ENCODE assay signal across 27 cellular contexts in the genomic region with DNA sequence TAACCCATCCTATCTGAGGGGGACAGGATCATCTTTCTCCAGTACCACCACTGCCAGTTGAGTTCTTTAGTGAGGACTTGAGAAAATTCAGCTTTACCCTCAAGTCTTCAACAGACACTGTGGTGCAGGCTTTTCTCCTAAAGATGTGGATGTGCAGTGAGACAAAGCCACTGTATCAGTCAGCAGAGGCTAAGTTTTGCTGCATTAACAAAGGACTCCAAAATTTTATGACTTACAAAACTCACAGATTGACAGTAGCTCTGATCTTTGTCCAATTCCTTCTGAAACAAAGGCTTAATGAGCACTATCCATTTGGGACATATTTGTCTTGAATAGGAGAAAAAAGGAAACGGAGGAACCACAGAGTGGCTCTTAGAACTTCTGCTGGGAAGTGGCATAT.
"Had no signal": no experiment of that assay in that cellular context is flagged by ENCODE, and none has a peak within 500 bp of the region (broad histone marks: within the 10 kb centered on the region; RNA-seq: fewer than 3 reads in every experiment).

No MANE protein-coding gene starts in this region.

- H3K4me3 ChIP-seq: stomach, suprapubic skin, testis, thoracic aorta, thyroid gland, tibial artery, tibial nerve, transverse colon, upper lobe of left lung, upper lobe of right lung, uterus, vagina had no signal

- ATAC-seq: stimulated activated effector memory CD8-positive, alpha-beta T cell treated with anti-CD3 and anti-CD28 coated beads, Interleukin-12 subunit alpha, Interleukin-12 subunit beta, amount 100 ng/mL, for 72 hours; stimulated activated memory B cell treated with anti-CD40 and anti-IgM and Interleukin-4, amounts not matched to agents 10 μg/mL and 1 μg/mL and 100 μg/mL, for 72 hours; stimulated activated naive B cell treated with anti-CD40 and anti-IgM and Interleukin-4, amounts not matched to agents 10 μg/mL and 1 μg/mL and 100 μg/mL, for 72 hours; stimulated activated naive CD8-positive, alpha-beta T cell treated with anti-CD3 and anti-CD28 coated beads, Interleukin-15, amount 100 ng/mL, for 72 hours; stimulated activated naive CD8-positive, alpha-beta T cell treated with anti-CD3 and anti-CD28 coated beads, Interleukin-15, Interleukin-2, amounts not matched to agents 100 U/mL and 50 U/mL, for 24 hours; upper lobe of right lung had no signal

- H3K36me3 ChIP-seq: stomach, suprapubic skin, thoracic aorta, thyroid gland, tibial artery, transverse colon, upper lobe of left lung, upper lobe of right lung, uterus, vagina had no signal

- H3K4me1 ChIP-seq: testis, transverse colon, upper lobe of left lung, upper lobe of right lung had no signal

- H3K27me3 ChIP-seq: stomach, suprapubic skin, testis, thyroid gland, tibial artery, tibial nerve, transverse colon, upper lobe of left lung, upper lobe of right lung, uterus, vagina had no signal

- FAIRE-seq: urothelium cell line had no signal

- DNase-seq: stimulated activated CD4-positive, alpha-beta T cell treated with anti-CD3 and anti-CD28 coated beads, Interleukin-2, amount 100 ng/mL, for 48 hours; stimulated activated CD4-positive, alpha-beta T cell treated with anti-CD3 and anti-CD28 coated beads, Interleukin-4, amount 100 ng/mL, for 1 hour; stimulated activated CD4-positive, alpha-beta T cell treated with anti-CD3 and anti-CD28 coated beads, Interleukin-4, amount 100 ng/mL, for 24 hours; stimulated activated CD4-positive, alpha-beta T cell treated with anti-CD3 and anti-CD28 coated beads, Interleukin-4, amount 100 ng/mL, for 4 hours; stimulated activated CD8-positive, alpha-beta memory T cell treated with anti-CD3 and anti-CD28 coated beads, Interleukin-4, amount 100 ng/mL, for 48 hours; stimulated activated naive B cell treated with anti-CD40 and anti-IgM and Interleukin-4, amounts not matched to agents 10 μg/mL and 1 μg/mL and 100 μg/mL, for 72 hours; stimulated activated naive CD4-positive, alpha-beta T cell; stimulated activated naive CD4-positive, alpha-beta T cell treated with Interleukin-2 at 50 U/mL for 16 hours; stimulated activated naive CD8-positive, alpha-beta T cell treated with anti-CD3 and anti-CD28 coated beads, Interleukin-15, amount 100 ng/mL, for 72 hours; stimulated activated naive CD8-positive, alpha-beta T cell treated with anti-CD3 and anti-CD28 coated beads, Interleukin-15, Interleukin-2, amounts not matched to agents 100 U/mL and 50 U/mL, for 24 hours; stomach; substantia nigra; testis; thyroid gland; tibial artery; transverse colon; trophoblast cell; upper lobe of left lung; upper lobe of right lung; uterus had no signal

- H3K27ac ChIP-seq: stomach, suprapubic skin, testis, thoracic aorta, thyroid gland, tibial artery, tibial nerve, transverse colon, upper lobe of left lung, upper lobe of right lung, uterus, vagina had no signal

- H3K9me3 ChIP-seq: stomach, suprapubic skin, testis, thoracic aorta, thyroid gland, tibial artery, tibial nerve, transverse colon, upper lobe of left lung, upper lobe of right lung, vagina had no signal
